In genomic region chr16:30946671-30947532, GRCh38 we compare ENCODE assay signal across 21 cellular contexts. TPM values are rescaled to one million over a fixed set of nuclear protein-coding genes. Genes with fewer than 3 reads are reported as not detected.
A peak's percentile ranks its signal among the peaks of the same experiment; 100 is the strongest.
DNase-seq lines count a peak whose midpoint lies in the region; ATAC-seq and TF ChIP-seq lines count a peak whose summit lies in the region.
"Had no signal": no experiment of that assay in that cellular context is flagged by ENCODE, and none has a peak within 500 bp of the region (broad histone marks: within the 10 kb centered on the region; RNA-seq: fewer than 3 reads in every experiment).

No MANE protein-coding gene starts in this region.

- H3K4me3 ChIP-seq in ectodermal cell (ENCODE audit: insufficient read depth, low read depth, low read length) (no peak overlapping the region), mesenchymal stem cell (ENCODE audit: insufficient read depth in 1 of 2, low read depth in 1 of 2, low read length in 2 of 2) (no peak overlapping the region)

- H3K4me1 Mint-ChIP-seq in activated CD4-positive, alpha-beta memory T cell treated with anti-CD3 and anti-CD28 coated beads, Interleukin-2, amount 10 ng/mL, durations not matched to agents 7 days and 5 days = peaks cover 38% of the 10 kb centered on the region
- H3K4me1 Mint-ChIP-seq in activated CD4-positive, alpha-beta memory T cell treated with anti-CD3 and anti-CD28 coated beads for 36 hours (ENCODE audit: low read depth) = peaks cover 23% of the 10 kb centered on the region
- peaks cover 15% of the 10 kb centered on the region for H3K4me1 Mint-ChIP-seq in progenitor cell of endocrine pancreas (ENCODE audit: low read depth)

- no peak overlapping the region for H3K4ac ChIP-seq in mesenchymal stem cell (ENCODE audit: low read depth in 1 of 2, low read length in 2 of 2)

- peak overlapping the region; percentile 39 for H3K27ac ChIP-seq in ectodermal cell (ENCODE audit: insufficient read depth, low read depth, low read length, poor library complexity, severe bottlenecking)
- H3K27ac ChIP-seq in mesenchymal stem cell (ENCODE audit: low read length, poor library complexity, severe bottlenecking) = no peak overlapping the region
- H3K27ac ChIP-seq: WERI-Rb-1 had no signal

- peak overlapping the region; percentile 52 for H4K91ac ChIP-seq in mesenchymal stem cell (ENCODE audit: low read length)

- H2BK5ac ChIP-seq in mesenchymal stem cell (ENCODE audit: low read depth, low read length, poor library complexity, severe bottlenecking) = no peak overlapping the region

- no peak overlapping the region for H3K9ac ChIP-seq in mesenchymal stem cell (ENCODE audit: low read length)

- no peak overlapping the region for H2AK5ac ChIP-seq in mesenchymal stem cell (ENCODE audit: low read length, severe bottlenecking)

- peak overlapping the region; percentile 30 for H3K4me3 Mint-ChIP-seq in activated CD4-positive, alpha-beta memory T cell treated with anti-CD3 and anti-CD28 coated beads, Interleukin-2, amount 10 ng/mL, durations not matched to agents 7 days and 5 days
- H3K4me3 Mint-ChIP-seq in activated CD4-positive, alpha-beta memory T cell treated with anti-CD3 and anti-CD28 coated beads for 36 hours = no peak overlapping the region
- no peak overlapping the region for H3K4me3 Mint-ChIP-seq in progenitor cell of endocrine pancreas (ENCODE audit: low read depth)

- no peak overlapping the region for H3K27ac Mint-ChIP-seq in activated CD4-positive, alpha-beta memory T cell treated with anti-CD3 and anti-CD28 coated beads, Interleukin-2, amount 10 ng/mL, durations not matched to agents 7 days and 5 days
- H3K27ac Mint-ChIP-seq in activated CD4-positive, alpha-beta memory T cell treated with anti-CD3 and anti-CD28 coated beads for 36 hours = no peak overlapping the region
- H3K27ac Mint-ChIP-seq in progenitor cell of endocrine pancreas = peak overlapping the region; percentile 92

- no peak overlapping the region for H3K14ac ChIP-seq in mesenchymal stem cell (ENCODE audit: low read length in 2 of 2)

- CTCF ChIA-PET in activated CD4-positive, alpha-beta memory T cell treated with anti-CD3 and anti-CD28 coated beads, Interleukin-2, amount 10 ng/mL, durations not matched to agents 7 days and 5 days (lab: Charles Lee) = no interaction called here
- CTCF ChIA-PET in activated CD4-positive, alpha-beta memory T cell treated with anti-CD3 and anti-CD28 coated beads for 36 hours (lab: Charles Lee) = interaction anchor here (1.2 kb wide), 1 partner anchor 102 kb away, joined by 4 read pairs; no protein-coding TSS in a partner anchor

- no peak overlapping the region for H3K4me2 ChIP-seq in mesenchymal stem cell (ENCODE audit: low read length, poor library complexity, severe bottlenecking)

- peaks cover 23% of the 10 kb centered on the region for H3K4me1 ChIP-seq in ectodermal cell (ENCODE audit: control insufficient read depth, insufficient read depth, low read length)
- H3K4me1 ChIP-seq in mesenchymal stem cell (ENCODE audit: control insufficient read depth, insufficient read depth, low read depth, low read length) = peaks cover 25% of the 10 kb centered on the region

- ATAC-seq in HG03432 (IDR thresholded peaks at IDR 0.05; ENCODE audit: unreplicated experiment) = no peak
- ATAC-seq: PC-3, SK-N-SH treated with all-trans-retinoic acid at 6 μM for 48 hours had no signal

- no peaks in the 10 kb centered on the region for H3K27me3 ChIP-seq in ectodermal cell (ENCODE audit: control insufficient read depth, insufficient read depth, low read length, poor library complexity, severe bottlenecking)
- no peaks in the 10 kb centered on the region for H3K27me3 ChIP-seq in mesenchymal stem cell (ENCODE audit: control insufficient read depth in 1 of 2, insufficient read depth in 1 of 2, low read length in 2 of 2)

- no peaks in the 10 kb centered on the region for H3K27me3 Mint-ChIP-seq in activated CD4-positive, alpha-beta memory T cell treated with anti-CD3 and anti-CD28 coated beads, Interleukin-2, amount 10 ng/mL, durations not matched to agents 7 days and 5 days
- no peaks in the 10 kb centered on the region for H3K27me3 Mint-ChIP-seq in activated CD4-positive, alpha-beta memory T cell treated with anti-CD3 and anti-CD28 coated beads for 36 hours
- no peaks in the 10 kb centered on the region for H3K27me3 Mint-ChIP-seq in progenitor cell of endocrine pancreas

- H3K23ac ChIP-seq in mesenchymal stem cell (ENCODE audit: low read length in 2 of 2) = no peak overlapping the region

- H2AFZ ChIP-seq in mesenchymal stem cell (ENCODE audit: low read depth, low read length) = no peak overlapping the region

- no peaks in the 10 kb centered on the region for H3K9me3 Mint-ChIP-seq in activated CD4-positive, alpha-beta memory T cell treated with anti-CD3 and anti-CD28 coated beads, Interleukin-2, amount 10 ng/mL, durations not matched to agents 7 days and 5 days
- no peaks in the 10 kb centered on the region for H3K9me3 Mint-ChIP-seq in activated CD4-positive, alpha-beta memory T cell treated with anti-CD3 and anti-CD28 coated beads for 36 hours
- H3K9me3 Mint-ChIP-seq in progenitor cell of endocrine pancreas (ENCODE audit: low read depth) = no peaks in the 10 kb centered on the region

- H3K9me3 ChIP-seq in ectodermal cell (ENCODE audit: control insufficient read depth, low read length) (no peaks in the 10 kb centered on the region), mesenchymal stem cell (ENCODE audit: control insufficient read depth, low read length) (no peaks in the 10 kb centered on the region)
- H3K9me3 ChIP-seq: left ventricle myocardium inferior had no signal

- DNase-seq in activated CD4-positive, alpha-beta memory T cell treated with anti-CD3 and anti-CD28 coated beads, Interleukin-2, amount 10 ng/mL, durations not matched to agents 7 days and 5 days = no peak
- DNase-seq in activated CD4-positive, alpha-beta memory T cell treated with anti-CD3 and anti-CD28 coated beads for 36 hours = no peak
- DNase-seq in mesenchymal stem cell (no peak), progenitor cell of endocrine pancreas (ENCODE audit: low spot score, unreplicated experiment) (no peak), OCI-M1 (lab: John Stamatoyannopoulos, UW) (no peak), RPMI8226 (no peak)
- DNase-seq: activated effector memory CD4-positive, alpha-beta T cell treated with Interleukin-2 at 50 U/mL for 16 hours; C1 segment of cervical spinal cord; cortex of kidney; DMS79 treated with DMSO at 0.1 percent for 48 hours; left ventricle myocardium inferior; MM.1S; NCI-H2029 treated with DMSO at 0.1 percent for 48 hours; NCI-H524 treated with DMSO at 0.1 percent for 48 hours; nucleus accumbens; PC-3; stimulated activated naive CD4-positive, alpha-beta T cell treated with Interleukin-2 at 50 U/mL for 16 hours; WERI-Rb-1 had no signal

- 81% methylated on average over 36 to 38 of the region's 38 CpGs for WGBS in ectodermal cell, 2 experiments
- WGBS in mesenchymal stem cell = 93% methylated on average over 38 of the region's 38 CpGs

- no peak overlapping the region for H2BK12ac ChIP-seq in mesenchymal stem cell (ENCODE audit: low read length in 2 of 2)

- H3K36me3 ChIP-seq in ectodermal cell (ENCODE audit: control insufficient read depth, insufficient read depth, low read length) (peaks cover 16% of the 10 kb centered on the region), mesenchymal stem cell (ENCODE audit: control insufficient read depth in 1 of 2, insufficient read depth in 2 of 2, low read depth in 1 of 2, low read length in 2 of 2) (peaks cover 43 to 46% of the 10 kb centered on the region in 2 experiments)

- H3K36me3 Mint-ChIP-seq in activated CD4-positive, alpha-beta memory T cell treated with anti-CD3 and anti-CD28 coated beads, Interleukin-2, amount 10 ng/mL, durations not matched to agents 7 days and 5 days (ENCODE audit: low read depth) = peaks cover 32% of the 10 kb centered on the region
- H3K36me3 Mint-ChIP-seq in activated CD4-positive, alpha-beta memory T cell treated with anti-CD3 and anti-CD28 coated beads for 36 hours = peaks cover 12% of the 10 kb centered on the region
- peaks cover 20% of the 10 kb centered on the region for H3K36me3 Mint-ChIP-seq in progenitor cell of endocrine pancreas (ENCODE audit: insufficient read depth)

- H3K79me1 ChIP-seq in mesenchymal stem cell (replicated peaks; ENCODE audit: low read length, poor library complexity, severe bottlenecking) = peaks cover 32% of the 10 kb centered on the region

- POLR2A ChIA-PET in activated CD4-positive, alpha-beta memory T cell treated with anti-CD3 and anti-CD28 coated beads, Interleukin-2, amount 10 ng/mL, durations not matched to agents 7 days and 5 days (lab: Charles Lee) = no interaction called here
- POLR2A ChIA-PET in activated CD4-positive, alpha-beta memory T cell treated with anti-CD3 and anti-CD28 coated beads for 36 hours (lab: Charles Lee) = interaction anchor here (1.6 kb wide), 1 partner anchor 12 kb away, joined by 3 read pairs; no protein-coding TSS in a partner anchor

- no peak for TF ChIP-seq CTCF in progenitor cell of endocrine pancreas (IDR thresholded peaks at IDR 0.05; ENCODE audit: unreplicated experiment)

- H4K8ac ChIP-seq in mesenchymal stem cell (ENCODE audit: low read length) = no peak overlapping the region

- H3K18ac ChIP-seq in mesenchymal stem cell (ENCODE audit: low read depth in 1 of 2, low read length in 2 of 2) = no peak overlapping the region

- no peak overlapping the region for H2BK120ac ChIP-seq in mesenchymal stem cell (ENCODE audit: low read depth, low read length)

- H2BK15ac ChIP-seq in mesenchymal stem cell (ENCODE audit: low read depth, poor library complexity, severe bottlenecking) = no peak overlapping the region

- intact Hi-C loops in activated CD4-positive, alpha-beta memory T cell treated with anti-CD3 and anti-CD28 coated beads for 36 hours (cut with micrococcal nuclease) = no loop called here

RNA-seq across cellular contexts. Expression of gene ORAI3, which starts 2.0 kb away (rescaled TPM):
- total RNA-seq in activated CD4-positive, alpha-beta memory T cell treated with anti-CD3 and anti-CD28 coated beads, Interleukin-2, amount 10 ng/mL, durations not matched to agents 7 days and 5 days = 10 to 100 TPM; 30.3 to 33.6 TPM
- total RNA-seq in activated CD4-positive, alpha-beta memory T cell treated with anti-CD3 and anti-CD28 coated beads for 36 hours = 1 to 10 TPM; 9.6 to 9.7 TPM
- 14.0 TPM for polyA plus RNA-seq in ectodermal cell (2013, experiment 1 of 4)
- 15.7 TPM for polyA plus RNA-seq in ectodermal cell (2013, experiment 2 of 4)
- polyA plus RNA-seq in ectodermal cell (2013, experiment 3 of 4) = 12.7 TPM
- 16.1 TPM for polyA plus RNA-seq in ectodermal cell (2013, experiment 4 of 4)
- polyA plus RNA-seq in mesenchymal stem cell (2013, experiment 1 of 2) = 63.4 TPM
- 64.8 TPM for polyA plus RNA-seq in mesenchymal stem cell (2013, experiment 2 of 2)
- 19.1 and 19.5 TPM in 2 replicates for total RNA-seq in progenitor cell of endocrine pancreas

RNA-seq across cellular contexts. Expression of gene SETD1A, which starts 10.7 kb away (rescaled TPM):
- 10 to 100 TPM; 18.8 to 20.3 TPM for total RNA-seq in activated CD4-positive, alpha-beta memory T cell treated with anti-CD3 and anti-CD28 coated beads, Interleukin-2, amount 10 ng/mL, durations not matched to agents 7 days and 5 days
- 10 to 100 TPM; 16.4 to 17.4 TPM for total RNA-seq in activated CD4-positive, alpha-beta memory T cell treated with anti-CD3 and anti-CD28 coated beads for 36 hours
- 34.5 TPM for polyA plus RNA-seq in ectodermal cell (2013, experiment 1 of 4)
- polyA plus RNA-seq in ectodermal cell (2013, experiment 2 of 4) = 39.7 TPM
- 27.2 TPM for polyA plus RNA-seq in ectodermal cell (2013, experiment 3 of 4)
- polyA plus RNA-seq in ectodermal cell (2013, experiment 4 of 4) = 28.6 TPM
- 11.7 TPM for polyA plus RNA-seq in mesenchymal stem cell (2013, experiment 1 of 2)
- polyA plus RNA-seq in mesenchymal stem cell (2013, experiment 2 of 2) = 10.9 TPM
- total RNA-seq in progenitor cell of endocrine pancreas = 25.4 and 27.7 TPM in 2 replicates

RNA-seq across cellular contexts. Expression of gene FBXL19, which starts 23.5 kb away (rescaled TPM):
- 10 to 100 TPM; 25.8 to 27.2 TPM for total RNA-seq in activated CD4-positive, alpha-beta memory T cell treated with anti-CD3 and anti-CD28 coated beads, Interleukin-2, amount 10 ng/mL, durations not matched to agents 7 days and 5 days
- total RNA-seq in activated CD4-positive, alpha-beta memory T cell treated with anti-CD3 and anti-CD28 coated beads for 36 hours = 10 to 100 TPM; 21.0 to 22.2 TPM
- polyA plus RNA-seq in ectodermal cell (2013, experiment 1 of 4) = 80.8 TPM
- polyA plus RNA-seq in ectodermal cell (2013, experiment 2 of 4) = 83.7 TPM
- 56.7 TPM for polyA plus RNA-seq in ectodermal cell (2013, experiment 3 of 4)
- 60.5 TPM for polyA plus RNA-seq in ectodermal cell (2013, experiment 4 of 4)
- polyA plus RNA-seq in mesenchymal stem cell (2013, experiment 1 of 2) = 21.4 TPM
- polyA plus RNA-seq in mesenchymal stem cell (2013, experiment 2 of 2) = 20.2 TPM
- 65.6 and 66.8 TPM in 2 replicates for total RNA-seq in progenitor cell of endocrine pancreas

RNA-seq across cellular contexts. Expression of gene HSD3B7, which starts 38.1 kb away (rescaled TPM):
- total RNA-seq in activated CD4-positive, alpha-beta memory T cell treated with anti-CD3 and anti-CD28 coated beads, Interleukin-2, amount 10 ng/mL, durations not matched to agents 7 days and 5 days = 1 to 10 TPM; 7.1 to 7.5 TPM
- 1 to 10 TPM; 2.2 TPM for total RNA-seq in activated CD4-positive, alpha-beta memory T cell treated with anti-CD3 and anti-CD28 coated beads for 36 hours
- polyA plus RNA-seq in ectodermal cell (2013, experiment 1 of 4) = 3.2 TPM
- polyA plus RNA-seq in ectodermal cell (2013, experiment 2 of 4) = 3.7 TPM
- polyA plus RNA-seq in ectodermal cell (2013, experiment 3 of 4) = 2.3 TPM
- polyA plus RNA-seq in ectodermal cell (2013, experiment 4 of 4) = 2.8 TPM
- polyA plus RNA-seq in mesenchymal stem cell (2013, experiment 1 of 2) = 9.2 TPM
- 9.4 TPM for polyA plus RNA-seq in mesenchymal stem cell (2013, experiment 2 of 2)
- total RNA-seq in progenitor cell of endocrine pancreas = 4.6 and 5.5 TPM in 2 replicates

RNA-seq across cellular contexts. Expression of gene CTF1, which starts 50.5 kb away (rescaled TPM):
- total RNA-seq in activated CD4-positive, alpha-beta memory T cell treated with anti-CD3 and anti-CD28 coated beads, Interleukin-2, amount 10 ng/mL, durations not matched to agents 7 days and 5 days = under 1 TPM; 0.20 to 0.25 TPM
- total RNA-seq in activated CD4-positive, alpha-beta memory T cell treated with anti-CD3 and anti-CD28 coated beads for 36 hours = under 1 TPM; 0.22 to 0.43 TPM
- polyA plus RNA-seq in ectodermal cell (2013, experiment 1 of 4) = 3.4 TPM
- polyA plus RNA-seq in ectodermal cell (2013, experiment 2 of 4) = 2.7 TPM
- polyA plus RNA-seq in ectodermal cell (2013, experiment 3 of 4) = 3.9 TPM
- polyA plus RNA-seq in ectodermal cell (2013, experiment 4 of 4) = 3.5 TPM
- polyA plus RNA-seq in mesenchymal stem cell (2013, experiment 1 of 2) = 6.7 TPM
- polyA plus RNA-seq in mesenchymal stem cell (2013, experiment 2 of 2) = 7.0 TPM
- total RNA-seq in progenitor cell of endocrine pancreas = 4.5 and 5.1 TPM in 2 replicates
